In the genomic region with DNA sequence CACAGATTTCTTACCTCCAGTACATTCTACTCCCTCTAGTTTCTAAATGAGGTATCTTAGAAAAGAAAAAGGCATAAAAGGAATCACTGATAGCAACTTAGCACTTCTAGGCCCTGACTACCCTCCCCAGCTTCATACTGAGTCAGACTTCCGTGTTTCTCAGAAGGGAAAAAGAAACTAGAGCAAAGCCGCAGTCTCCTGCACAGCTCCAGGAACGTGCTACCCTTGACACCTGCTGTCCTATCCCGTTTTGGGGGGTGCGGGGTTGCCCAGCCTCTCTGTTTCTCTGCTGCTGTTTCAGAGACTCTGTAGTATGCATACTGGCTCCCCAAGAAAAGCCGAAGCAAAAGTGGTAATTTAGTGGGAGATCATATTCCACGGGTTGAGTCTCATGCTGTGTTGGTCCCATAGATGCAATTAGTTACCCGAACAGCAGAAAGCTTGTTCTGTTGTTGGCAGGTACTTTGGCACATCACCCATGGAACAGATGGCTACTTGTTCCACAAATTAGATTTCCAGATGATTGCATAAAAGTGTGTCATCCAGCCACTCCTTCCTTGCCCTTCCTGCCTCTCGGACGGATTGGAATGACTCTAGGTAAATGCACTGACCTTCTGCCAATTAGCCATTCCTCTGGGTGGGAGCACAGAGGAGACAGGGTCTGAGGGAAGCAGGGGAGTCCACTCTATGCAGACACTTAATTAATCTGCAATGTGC, we compare ENCODE assay signal across 11 cellular contexts.
DNase-seq lines count a peak whose midpoint lies in the region; ATAC-seq and TF ChIP-seq lines count a peak whose summit lies in the region.
"Had no signal": no experiment of that assay in that cellular context is flagged by ENCODE, and none has a peak within 500 bp of the region (broad histone marks: within the 10 kb centered on the region; RNA-seq: fewer than 3 reads in every experiment).

No MANE protein-coding gene starts in this region.

- no peak for TF ChIP-seq CTCF in hepatocyte (IDR thresholded peaks at IDR 0.05; ENCODE audit: poor library complexity)

- H3K36me3 ChIP-seq in endocrine pancreas (ENCODE audit: control insufficient read depth, insufficient read depth, low read length) (no peaks in the 10 kb centered on the region), hepatocyte (replicated peaks; ENCODE audit: insufficient read depth, low read depth) (no peaks in the 10 kb centered on the region)

- no peak overlapping the region for H3K4me2 ChIP-seq in hepatocyte
- H3K4me2 ChIP-seq: A549 had no signal

- ATAC-seq in stimulated activated naive CD8-positive, alpha-beta T cell treated with anti-CD3 and anti-CD28 coated beads, Interleukin-15, Interleukin-2, amounts not matched to agents 100 U/mL and 50 U/mL, for 24 hours, result peak; percentile 77
- no peak for ATAC-seq in HG03135 (IDR thresholded peaks at IDR 0.05; ENCODE audit: unreplicated experiment)
- ATAC-seq: A549 had no signal

- H2AFZ ChIP-seq in hepatocyte, result no peak overlapping the region
- H2AFZ ChIP-seq: parathyroid adenoma had no signal

- H3K9me3 ChIP-seq in endocrine pancreas (ENCODE audit: control insufficient read depth, low read length), result no peaks in the 10 kb centered on the region
- no peaks in the 10 kb centered on the region for H3K9me3 ChIP-seq in hepatocyte (ENCODE audit: low read depth)
- H3K9me3 ChIP-seq: A549 had no signal

- no peaks in the 10 kb centered on the region for H3K27me3 ChIP-seq in endocrine pancreas (ENCODE audit: control insufficient read depth, insufficient read depth, low read length)
- no peaks in the 10 kb centered on the region for H3K27me3 ChIP-seq in hepatocyte

- H3K27ac ChIP-seq in hepatocyte, result no peak overlapping the region
- H3K27ac ChIP-seq: A549, parathyroid adenoma had no signal

- WGBS in hepatocyte (ENCODE audit: low lambda C conversion rate, missing lambda C conversion rate), result 90% methylated on average over 10 of the region's 10 CpGs

- no peaks in the 10 kb centered on the region for H3K79me2 ChIP-seq in hepatocyte
- H3K79me2 ChIP-seq: parathyroid adenoma had no signal

- H3K4me3 ChIP-seq in endocrine pancreas (ENCODE audit: control insufficient read depth, insufficient read depth, low read length) (peak overlapping the region; percentile 44), hepatocyte (no peak overlapping the region)
- H3K4me3 ChIP-seq: A549 had no signal

- DNase-seq in NCI-H748 (lab: John Stamatoyannopoulos, UW; ENCODE audit: unreplicated experiment) (peak; percentile 44), NCI-H748 treated with DMSO at 0.1 percent for 48 hours (lab: John Stamatoyannopoulos, UW) (no peak), hepatocyte (ENCODE audit: low spot score) (no peak), AG08395 (ENCODE audit: low spot score) (no peak)
- DNase-seq in activated CD4-positive, alpha-beta T cell treated with anti-CD3 and anti-CD28 coated beads, Interleukin-2, amount 50 U/mL, for 4 hours, result peak; percentile 65 to 66
- DNase-seq in stimulated activated naive CD8-positive, alpha-beta T cell treated with anti-CD3 and anti-CD28 coated beads, Interleukin-15, Interleukin-2, amounts not matched to agents 100 U/mL and 50 U/mL, for 24 hours, result peak; percentile 33
- DNase-seq: activated B cell treated with CpG ODN at 0.5 μM for 24 hours had no signal

- no peak overlapping the region for H3K9ac ChIP-seq in endocrine pancreas (ENCODE audit: control insufficient read depth, insufficient read depth, low read length)
- H3K9ac ChIP-seq: parathyroid adenoma had no signal

- H4K20me1 ChIP-seq in hepatocyte (ENCODE audit: insufficient read depth, poor library complexity, severe bottlenecking), result no peaks in the 10 kb centered on the region

- H3K9me2 ChIP-seq in hepatocyte (replicated peaks; ENCODE audit: insufficient read depth), result no peaks in the 10 kb centered on the region

- H3K4me1 ChIP-seq in endocrine pancreas (ENCODE audit: control insufficient read depth, insufficient read depth, low read length) (peaks cover 16% of the 10 kb centered on the region), hepatocyte (ENCODE audit: insufficient read depth) (no peaks in the 10 kb centered on the region)
- H3K4me1 ChIP-seq: A549, parathyroid adenoma had no signal

Comparison
In these comparisons a context has a peak if more than half of its experiments do, and no peak if none do; other contexts are left out.
1. DNase-seq: peak in NCI-H748 (single experiment), activated CD4-positive, alpha-beta T cell treated with anti-CD3 and anti-CD28 coated beads, Interleukin-2, amount 50 U/mL, for 4 hours (2 of 2) and stimulated activated naive CD8-positive, alpha-beta T cell treated with anti-CD3 and anti-CD28 coated beads, Interleukin-15, Interleukin-2, amounts not matched to agents 100 U/mL and 50 U/mL, for 24 hours (single experiment); none in NCI-H748 treated with DMSO at 0.1 percent for 48 hours (single experiment), hepatocyte (single experiment) and AG08395 (single experiment).